ENCODE assay signal across 19 cellular contexts in the genomic region with DNA sequence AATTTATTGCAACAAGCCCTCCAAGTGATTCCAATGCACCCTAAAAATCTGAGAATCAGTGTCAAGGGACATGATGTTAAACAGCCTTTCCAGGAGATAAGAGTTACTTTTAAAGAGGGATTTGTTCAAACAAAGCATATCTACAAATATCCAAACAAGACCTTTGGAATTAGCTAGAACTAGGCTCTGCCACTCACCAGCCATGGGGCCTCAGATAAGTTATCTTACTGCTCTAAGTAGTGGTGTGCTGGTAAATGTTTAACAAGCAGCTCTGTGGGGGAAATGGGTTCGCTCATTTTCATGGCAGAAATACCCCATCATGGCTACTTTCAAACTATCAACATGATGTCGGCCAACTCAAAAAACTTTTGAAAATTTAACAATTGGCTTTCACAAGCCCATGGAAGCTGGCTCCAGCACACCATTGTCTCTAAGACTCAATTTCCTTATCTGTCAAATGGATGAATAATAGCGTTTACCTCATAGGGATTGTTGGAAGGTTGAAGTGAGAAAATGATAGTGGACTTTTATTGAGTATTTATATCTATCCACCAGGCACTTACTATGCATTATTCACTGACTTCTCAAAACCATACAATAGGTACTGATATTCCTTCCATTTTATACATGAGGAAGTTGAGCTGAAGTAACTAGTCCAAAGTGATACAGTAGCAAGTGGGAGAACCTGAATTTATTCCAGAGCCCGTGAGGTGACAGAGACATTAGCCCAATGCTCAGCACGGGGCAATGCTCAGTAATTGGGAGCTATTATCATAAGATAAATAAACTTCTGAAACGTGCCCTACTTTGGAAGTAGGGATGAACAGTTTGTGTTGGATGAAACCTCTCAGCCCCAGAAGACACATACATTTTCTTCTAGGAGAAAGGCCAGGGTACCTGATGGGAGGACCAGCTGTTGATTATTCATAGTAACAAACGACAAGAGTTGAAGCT. TPM values are rescaled to one million over a fixed set of nuclear protein-coding genes. Genes with fewer than 3 reads are reported as not detected.
DNase-seq lines count a peak whose midpoint lies in the region; ATAC-seq, FAIRE-seq and TF ChIP-seq lines count a peak whose summit lies in the region.
"Had no signal": no experiment of that assay in that cellular context is flagged by ENCODE, and none has a peak within 500 bp of the region (broad histone marks: within the 10 kb centered on the region; RNA-seq: fewer than 3 reads in every experiment).

No MANE protein-coding gene starts in this region.

- no peak overlapping the region for H3K4me3 ChIP-seq in left ventricle myocardium inferior
- H3K4me3 ChIP-seq: lung had no signal

- H3K4me3 Mint-ChIP-seq in Calu3 (ENCODE audit: low read depth, unreplicated experiment) = peak overlapping the region; percentile 24
- H3K4me3 Mint-ChIP-seq in nephron = no peak overlapping the region
- H3K4me3 Mint-ChIP-seq: CD4-positive, alpha-beta T cell; dendritic cell treated with granulocyte-macrophage colony-stimulating factor and Interleukin-4, amounts not matched to agents 40 ng/mL and 50 ng/mL, for 4 days; nephron progenitor cell; stimulated activated memory B cell treated with anti-CD40 and anti-IgM and Interleukin-4, amounts not matched to agents 10 μg/mL and 1 μg/mL and 100 μg/mL, for 72 hours had no signal

- intact Hi-C loops in Calu3 (cut with micrococcal nuclease; ENCODE audit: unreplicated experiment) = loop anchor here (2.0 to 5.0 kb wide), 5 partner anchors 43 to 203 kb away; a partner anchor contains a TSS
- intact Hi-C loops in left ventricle myocardium inferior (cut with micrococcal nuclease) = no loop called here

- peaks cover 71% of the 10 kb centered on the region for H3K4me1 ChIP-seq in left ventricle myocardium inferior

- H3K27me3 ChIP-seq in left ventricle myocardium inferior (ENCODE audit: low read depth) = no peaks in the 10 kb centered on the region

- no peak for ATAC-seq in HG03039 (IDR thresholded peaks at IDR 0.05; ENCODE audit: unreplicated experiment)
- ATAC-seq: stimulated activated memory B cell treated with anti-CD40 and anti-IgM and Interleukin-4, amounts not matched to agents 10 μg/mL and 1 μg/mL and 100 μg/mL, for 72 hours had no signal

- TF ChIP-seq CTCF in Calu3 (IDR thresholded peaks at IDR 0.05; ENCODE audit: unreplicated experiment) = no peak
- TF ChIP-seq CTCF in left ventricle myocardium inferior (IDR thresholded peaks at IDR 0.05; ENCODE audit: borderline replicate concordance) = no peak
- TF ChIP-seq CTCF in nephron (IDR thresholded peaks at IDR 0.05; ENCODE audit: unreplicated experiment in 3 of 3) = no peak

- no peaks in the 10 kb centered on the region for H3K9me3 ChIP-seq in left ventricle myocardium inferior (replicated peaks)

- no peaks in the 10 kb centered on the region for H3K36me3 ChIP-seq in left ventricle myocardium inferior

- CTCF ChIA-PET in Calu3 (lab: Charles Lee) = interaction anchor here (0.7 to 2.0 kb wide), 3 partner anchors 36 to 1512 kb away, joined by 3 to 5 read pairs (median 3); no protein-coding TSS in a partner anchor

- H3K27me3 Mint-ChIP-seq in Calu3 (ENCODE audit: unreplicated experiment) (no peaks in the 10 kb centered on the region), nephron (ENCODE audit: low read depth) (no peaks in the 10 kb centered on the region)
- H3K27me3 Mint-ChIP-seq: CD4-positive, alpha-beta T cell; dendritic cell treated with granulocyte-macrophage colony-stimulating factor and Interleukin-4, amounts not matched to agents 40 ng/mL and 50 ng/mL, for 4 days had no signal

- H3K27ac Mint-ChIP-seq in Calu3 (ENCODE audit: unreplicated experiment) (peak overlapping the region; percentile 58), nephron (peak overlapping the region in 2 of 3 experiments; percentile 36 to 78)
- H3K27ac Mint-ChIP-seq: CD4-positive, alpha-beta T cell; dendritic cell treated with granulocyte-macrophage colony-stimulating factor and Interleukin-4, amounts not matched to agents 40 ng/mL and 50 ng/mL, for 4 days; nephron progenitor cell; stimulated activated memory B cell treated with anti-CD40 and anti-IgM and Interleukin-4, amounts not matched to agents 10 μg/mL and 1 μg/mL and 100 μg/mL, for 72 hours had no signal

- H3K4me1 Mint-ChIP-seq in Calu3 (ENCODE audit: low read depth, unreplicated experiment) = peaks cover 96% of the 10 kb centered on the region
- peaks cover 32% of the 10 kb centered on the region for H3K4me1 Mint-ChIP-seq in nephron
- H3K4me1 Mint-ChIP-seq: stimulated activated memory B cell treated with anti-CD40 and anti-IgM and Interleukin-4, amounts not matched to agents 10 μg/mL and 1 μg/mL and 100 μg/mL, for 72 hours had no signal

- H3K27ac ChIP-seq in left ventricle myocardium inferior (replicated peaks) = peak overlapping the region; percentile 54
- H3K27ac ChIP-seq: epithelial cell of prostate had no signal

- peak; percentile 36 for DNase-seq in Calu3
- peak; percentile 75 for DNase-seq in NCI-H69 (lab: John Stamatoyannopoulos, UW)
- DNase-seq in left ventricle myocardium inferior = no peak
- no peak for DNase-seq in COLO829 (ENCODE audit: low spot score)
- no peak for DNase-seq in NCI-H82 treated with DMSO at 0.1 percent for 48 hours (lab: John Stamatoyannopoulos, UW; ENCODE audit: unreplicated experiment)
- no peak for DNase-seq in frontal cortex (ENCODE audit: low spot score in 2 of 2)
- DNase-seq: activated CD4-positive, alpha-beta T cell treated with anti-CD3 and anti-CD28 coated beads, Interleukin-2, amount 50 U/mL, for 4 hours; activated naive CD4-positive, alpha-beta T cell treated with anti-CD3 and anti-CD28 coated beads, Interleukin-2, amount 50 U/mL, for 16 hours; CD4-positive, alpha-beta T cell; GOT3; NCI-H187; nephron progenitor cell; trophoblast cell had no signal

- FAIRE-seq in frontal cortex (lab: Jason Lieb, UNC) = no peak

- peaks cover 20% of the 10 kb centered on the region for H3K36me3 Mint-ChIP-seq in Calu3 (ENCODE audit: insufficient read depth, unreplicated experiment)
- H3K36me3 Mint-ChIP-seq in nephron (ENCODE audit: low read depth) = no peaks in the 10 kb centered on the region
- H3K36me3 Mint-ChIP-seq: stimulated activated memory B cell treated with anti-CD40 and anti-IgM and Interleukin-4, amounts not matched to agents 10 μg/mL and 1 μg/mL and 100 μg/mL, for 72 hours had no signal

- BruUV-seq in Calu3 (replicated peaks; lab: Mats Ljungman, UMichigan) = no TSS peak

- H3K9me3 Mint-ChIP-seq in Calu3 (ENCODE audit: low read depth, unreplicated experiment) = no peaks in the 10 kb centered on the region
- H3K9me3 Mint-ChIP-seq in nephron = no peaks in the 10 kb centered on the region
- H3K9me3 Mint-ChIP-seq: CD4-positive, alpha-beta T cell; dendritic cell treated with granulocyte-macrophage colony-stimulating factor and Interleukin-4, amounts not matched to agents 40 ng/mL and 50 ng/mL, for 4 days; nephron progenitor cell had no signal

RNA-seq across cellular contexts. Expression of a gene that starts 43.2 kb away (rescaled TPM):
- total RNA-seq in Calu3 (2022) = 21.9 and 25.1 TPM in 2 replicates
- 376 TPM for total RNA-seq in left ventricle myocardium inferior
- total RNA-seq in frontal cortex = under 0.01 TPM

Comparison
In these comparisons a context has a peak if more than half of its experiments do, and no peak if none do; other contexts are left out.
1. DNase-seq: peak in Calu3 (single experiment) and NCI-H69 (single experiment); none in left ventricle myocardium inferior (single experiment), COLO829 (single experiment), NCI-H82 treated with DMSO at 0.1 percent for 48 hours (single experiment) and frontal cortex (0 of 2).
2. RNA of a gene that starts 43.2 kb away (total RNA-seq): 376 TPM in left ventricle myocardium inferior (single experiment) and 21.9 to 25.1 TPM in Calu3; under 0.01 TPM in frontal cortex (single experiment); every median in the first group is over 10 times any median in the second.